Comparison of ENCODE assay signal across 11 cellular contexts in the genomic region with DNA sequence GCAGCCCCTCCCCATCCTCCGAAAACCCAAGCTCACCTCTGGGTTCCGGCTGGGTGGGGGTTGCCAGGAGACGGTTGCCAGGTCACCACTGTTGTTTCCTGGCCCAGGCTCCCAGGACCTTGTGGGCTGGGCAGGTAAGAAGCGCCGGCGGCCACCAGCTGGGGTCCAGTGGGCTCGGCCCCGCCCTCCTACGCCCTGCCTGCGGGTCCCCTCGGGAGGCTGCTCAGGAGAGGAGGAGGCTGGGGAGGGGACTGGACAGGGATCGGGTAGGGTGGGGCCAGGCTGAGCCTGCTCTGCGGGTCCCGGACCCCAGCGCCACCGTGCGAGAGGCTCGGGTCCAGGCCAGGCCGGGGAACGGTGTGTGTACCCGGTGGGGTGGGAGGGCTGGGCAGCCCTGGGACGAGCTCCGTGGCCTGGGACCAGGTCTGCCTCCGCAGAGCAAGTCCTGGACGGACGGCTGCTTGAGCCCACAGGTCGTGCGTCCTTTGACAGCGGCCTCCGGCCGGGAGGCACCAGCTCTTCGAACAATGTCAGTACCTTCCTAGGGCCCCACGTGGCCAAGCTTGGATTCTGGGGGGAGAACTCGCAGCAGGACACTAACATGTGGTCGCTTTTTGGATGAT. TPM values are rescaled to one million over a fixed set of nuclear protein-coding genes. Genes with fewer than 3 reads are reported as not detected.
DNase-seq lines count a peak whose midpoint lies in the region; ATAC-seq, FAIRE-seq and TF ChIP-seq lines count a peak whose summit lies in the region.
"Had no signal": no experiment of that assay in that cellular context is flagged by ENCODE, and none has a peak within 500 bp of the region (broad histone marks: within the 10 kb centered on the region; RNA-seq: fewer than 3 reads in every experiment).

TSS of gene TTLL10 (plus strand) at position 88 of the 623 bp plus-strand sequence. CDS start 5,336 bp downstream, outside the sequence.

- H3K4me1 Mint-ChIP-seq in CD14-positive monocyte, result no peaks in the 10 kb centered on the region

- TF ChIP-seq EP300 in sigmoid colon (IDR thresholded peaks at IDR 0.05), result no peak

- no peak within 1 kb of the TSS for H3K14ac ChIP-seq in mesenchymal stem cell (ENCODE audit: low read length in 2 of 2)

- H3K9me3 Mint-ChIP-seq in CD14-positive monocyte, result peaks cover 4 to 15% (median 7%) of the 10 kb centered on the region in 7 donors

- no peaks in the 10 kb centered on the region for H3K36me3 Mint-ChIP-seq in CD14-positive monocyte

- H3K4ac ChIP-seq in mesenchymal stem cell (ENCODE audit: low read depth in 1 of 2, low read length in 2 of 2), result no peak within 1 kb of the TSS

- FAIRE-seq in GM12892 (lab: Jason Lieb, UNC), result no peak
- FAIRE-seq: D721Med had no signal

- no peak within 1 kb of the TSS for H2AFZ ChIP-seq in mesenchymal stem cell (ENCODE audit: low read depth, low read length)

- no peak within 1 kb of the TSS for H2BK5ac ChIP-seq in mesenchymal stem cell (ENCODE audit: low read depth, low read length, poor library complexity, severe bottlenecking)

- TF ChIP-seq CTCF in CD14-positive monocyte (IDR thresholded peaks at IDR 0.05), result no peak
- no peak for TF ChIP-seq CTCF in sigmoid colon (IDR thresholded peaks at IDR 0.05)

- intact Hi-C loops in CD14-positive monocyte (cut with micrococcal nuclease) (no loop called here), sigmoid colon (cut with DNase I) (no loop called here)

- H3K9ac ChIP-seq in mesenchymal stem cell (ENCODE audit: low read length), result no peak within 1 kb of the TSS

- H3K18ac ChIP-seq in mesenchymal stem cell (ENCODE audit: low read depth in 1 of 2, low read length in 2 of 2), result peak within 1 kb of the TSS in 1 of 2 experiments; percentile 38

- H3K27me3 ChIP-seq in mesenchymal stem cell (ENCODE audit: control insufficient read depth in 1 of 2, insufficient read depth in 1 of 2, low read length in 2 of 2) (peaks cover 37 to 85% of the 10 kb centered on the region in 2 experiments), sigmoid colon (peaks cover 19 to 99% (median 72%) of the 10 kb centered on the region in 3 donors)

- no peak within 1 kb of the TSS for H3K4me2 ChIP-seq in mesenchymal stem cell (ENCODE audit: low read length, poor library complexity, severe bottlenecking)

- H3K27ac ChIP-seq in mesenchymal stem cell (ENCODE audit: low read length, poor library complexity, severe bottlenecking), result no peak within 1 kb of the TSS
- H3K27ac ChIP-seq in sigmoid colon, result no peak within 1 kb of the TSS
- H3K27ac ChIP-seq: RWPE1 had no signal

- peak within 1 kb of the TSS; percentile 15 for H2AK5ac ChIP-seq in mesenchymal stem cell (ENCODE audit: low read length, severe bottlenecking)

- ATAC-seq in GM21423 (IDR thresholded peaks at IDR 0.05; ENCODE audit: unreplicated experiment), result no peak

- no peak within 1 kb of the TSS for H2BK12ac ChIP-seq in mesenchymal stem cell (ENCODE audit: low read length in 2 of 2)

- H2BK15ac ChIP-seq in mesenchymal stem cell (ENCODE audit: low read depth, poor library complexity, severe bottlenecking), result no peak within 1 kb of the TSS

- H4K91ac ChIP-seq in mesenchymal stem cell (ENCODE audit: low read length), result no peak within 1 kb of the TSS

- 32% methylated on average over 26 of the region's 35 CpGs for WGBS in mesenchymal stem cell
- WGBS in sigmoid colon, 2 donors, result 41 to 76% methylated on average over 35 of the region's 35 CpGs

- H3K36me3 ChIP-seq in mesenchymal stem cell (ENCODE audit: control insufficient read depth in 1 of 2, insufficient read depth in 2 of 2, low read depth in 1 of 2, low read length in 2 of 2), result peaks cover 0 to 17% of the 10 kb centered on the region in 2 experiments
- no peaks in the 10 kb centered on the region for H3K36me3 ChIP-seq in sigmoid colon

- H3K27ac Mint-ChIP-seq in CD14-positive monocyte, result no peak within 1 kb of the TSS

- no peak within 1 kb of the TSS for H4K8ac ChIP-seq in mesenchymal stem cell (ENCODE audit: low read length)

- peaks cover 33 to 58% (median 41%) of the 10 kb centered on the region in 3 donors for H3K27me3 Mint-ChIP-seq in CD14-positive monocyte (ENCODE audit: low read depth in 3 of 3)

- TF ChIP-seq POLR2A in sigmoid colon (IDR thresholded peaks at IDR 0.05), result no peak
- no peak for TF ChIP-seq POLR2A in GM12892 (IDR thresholded peaks at IDR 0.05; ENCODE audit: low read depth, low read length)

- H3K4me1 ChIP-seq in mesenchymal stem cell (ENCODE audit: control insufficient read depth, insufficient read depth, low read depth, low read length) (peaks cover 62% of the 10 kb centered on the region), sigmoid colon (peaks cover 0 to 7% (median 0%) of the 10 kb centered on the region in 4 donors)

- no peak within 1 kb of the TSS for H2BK120ac ChIP-seq in mesenchymal stem cell (ENCODE audit: low read depth, low read length)

- peak within 1 kb of the TSS in 1 of 2 donors; percentile 57 for H3K4me3 Mint-ChIP-seq in CD14-positive monocyte

- DNase-seq in CD14-positive monocyte (ENCODE audit: low spot score) (peak; percentile 35), M059J (ENCODE audit: low read depth) (peak; percentile 21), astrocyte of the hippocampus (ENCODE audit: low read depth, low spot score) (peak; percentile 22), mesenchymal stem cell (no peak), sigmoid colon (no peak), GM12892 (ENCODE audit: insufficient read length) (no peak), cortex of kidney (lab: John Stamatoyannopoulos, UW) (no peak)
- DNase-seq: MV-4-11 had no signal

- H3K4me3 ChIP-seq in mesenchymal stem cell (ENCODE audit: insufficient read depth in 1 of 2, low read depth in 1 of 2, low read length in 2 of 2) (no peak within 1 kb of the TSS), sigmoid colon (no peak within 1 kb of the TSS)

- no peak within 1 kb of the TSS for H3K23ac ChIP-seq in mesenchymal stem cell (ENCODE audit: low read length in 2 of 2)

- peaks cover 4% of the 10 kb centered on the region for H3K79me1 ChIP-seq in mesenchymal stem cell (replicated peaks; ENCODE audit: low read length, poor library complexity, severe bottlenecking)

- H3K9me3 ChIP-seq in mesenchymal stem cell (ENCODE audit: control insufficient read depth, low read length), result no peaks in the 10 kb centered on the region
- no peaks in the 10 kb centered on the region for H3K9me3 ChIP-seq in sigmoid colon

RNA-seq across cellular contexts. Expression of gene TTLL10, which starts in this region (rescaled TPM):
- polyA plus RNA-seq in CD14-positive monocyte (under 1 TPM in 1 of 2 donors, not detected in 1; 0.06 TPM), sigmoid colon (under 1 TPM; 0.46 to 0.70 (median 0.60) TPM)
- not detected in 2 replicates for total RNA-seq in M059J (2014; rRNA removed; shearing (Covaris generic))
- not detected for polyA plus RNA-seq in mesenchymal stem cell (2013, experiment 1 of 2)
- not detected for polyA plus RNA-seq in mesenchymal stem cell (2013, experiment 2 of 2)
- total RNA-seq in sigmoid colon, result not detected
- polyA plus RNA-seq in GM12892 (2012; ENCODE audit: missing spikeins), result not detected

Comparison
In these comparisons a context has a peak if more than half of its experiments do, and no peak if none do; other contexts are left out.
1. Peak in DNase-seq in CD14-positive monocyte; RNA of the gene not detected or under 1 TPM.
2. Peak in DNase-seq in M059J; RNA of the gene not detected or under 1 TPM.